Comparison of ENCODE assay signal across 12 cellular contexts in the genomic region with DNA sequence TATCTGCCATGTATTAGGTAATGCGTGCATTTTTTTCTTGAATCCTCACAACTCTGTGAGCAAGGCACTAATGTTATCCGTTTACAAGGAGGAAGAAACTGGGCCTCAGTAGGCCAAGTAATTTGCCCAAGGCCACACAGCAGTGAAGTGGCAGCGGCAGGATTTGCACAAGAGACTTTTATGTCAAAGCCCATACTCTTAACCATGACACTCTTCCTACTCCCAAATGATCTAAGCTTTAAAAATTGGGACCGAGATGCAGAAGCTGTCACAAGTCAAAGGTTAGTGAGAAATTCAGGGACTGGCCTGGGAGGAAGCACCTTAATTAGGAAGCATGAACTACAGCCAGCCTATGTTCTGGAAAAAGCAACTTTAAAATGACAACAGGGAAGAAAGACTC. TPM values are rescaled to one million over a fixed set of nuclear protein-coding genes. Genes with fewer than 3 reads are reported as not detected.
DNase-seq lines count a peak whose midpoint lies in the region; ATAC-seq and TF ChIP-seq lines count a peak whose summit lies in the region.
"Had no signal": no experiment of that assay in that cellular context is flagged by ENCODE, and none has a peak within 500 bp of the region (broad histone marks: within the 10 kb centered on the region; RNA-seq: fewer than 3 reads in every experiment).

No MANE protein-coding gene starts in this region.

- peaks cover 48% of the 10 kb centered on the region for H3K36me3 Mint-ChIP-seq in activated CD4-positive, alpha-beta T cell treated with anti-CD3 and anti-CD28 coated beads, Interleukin-2, amount 10 ng/mL, durations not matched to agents 7 days and 5 days (ENCODE audit: low read depth)
- H3K36me3 Mint-ChIP-seq in activated B cell treated with CpG ODN at 0.5 μM for 24 hours (ENCODE audit: low read depth): peaks cover 44% of the 10 kb centered on the region
- peaks cover 94% of the 10 kb centered on the region for H3K36me3 Mint-ChIP-seq in stimulated activated effector memory CD8-positive, alpha-beta T cell treated with anti-CD3 and anti-CD28 coated beads, Interleukin-12 subunit alpha, Interleukin-12 subunit beta, amount 100 ng/mL, for 72 hours

- POLR2A ChIA-PET in activated CD4-positive, alpha-beta T cell treated with anti-CD3 and anti-CD28 coated beads, Interleukin-2, amount 10 ng/mL, durations not matched to agents 7 days and 5 days (lab: Charles Lee): no interaction called here
- POLR2A ChIA-PET in activated B cell treated with CpG ODN at 0.5 μM for 24 hours (lab: Charles Lee): interaction anchor here (1.7 to 12.5 kb wide), 5 partner anchors 8 to 84 kb away, joined by 4 to 436 read pairs (median 21); a partner anchor contains a TSS

- intact Hi-C loops in activated B cell treated with CpG ODN at 0.5 μM for 24 hours (cut with micrococcal nuclease) (no loop called here), right lobe of liver (cut with DNase I) (no loop called here)

- DNase-seq in activated CD4-positive, alpha-beta T cell treated with anti-CD3 and anti-CD28 coated beads, Interleukin-2, amount 10 ng/mL, durations not matched to agents 7 days and 5 days: no peak
- no peak for DNase-seq in activated CD4-positive, alpha-beta T cell treated with anti-CD3 and anti-CD28 coated beads for 1 hour
- DNase-seq in activated B cell treated with CpG ODN at 0.5 μM for 24 hours (no peak), right lobe of liver (no peak), GOT3 (lab: John Stamatoyannopoulos, UW) (no peak), AG08396 (ENCODE audit: low spot score) (no peak)
- DNase-seq in stimulated activated effector memory CD8-positive, alpha-beta T cell treated with anti-CD3 and anti-CD28 coated beads, Interleukin-12 subunit alpha, Interleukin-12 subunit beta, amount 100 ng/mL, for 72 hours (ENCODE audit: low spot score in 2 of 2): no peak
- DNase-seq: activated CD8-positive, alpha-beta memory T cell treated with anti-CD3 and anti-CD28 coated beads, Interleukin-2, amount 50 U/mL, for 4 hours; NK-92 treated with Interleukin-12 subunit alpha and Interleukin-12 subunit beta, amount 100 ng/mL, for 24 hours had no signal

- no peak overlapping the region for H3K4me3 Mint-ChIP-seq in activated CD4-positive, alpha-beta T cell treated with anti-CD3 and anti-CD28 coated beads, Interleukin-2, amount 10 ng/mL, durations not matched to agents 7 days and 5 days
- H3K4me3 Mint-ChIP-seq in activated B cell treated with CpG ODN at 0.5 μM for 24 hours: no peak overlapping the region
- H3K4me3 Mint-ChIP-seq in stimulated activated effector memory CD8-positive, alpha-beta T cell treated with anti-CD3 and anti-CD28 coated beads, Interleukin-12 subunit alpha, Interleukin-12 subunit beta, amount 100 ng/mL, for 72 hours: peak overlapping the region; percentile 69
- H3K4me3 Mint-ChIP-seq: central memory CD8-positive, alpha-beta T cell had no signal

- no peaks in the 10 kb centered on the region for H3K9me3 Mint-ChIP-seq in activated CD4-positive, alpha-beta T cell treated with anti-CD3 and anti-CD28 coated beads, Interleukin-2, amount 10 ng/mL, durations not matched to agents 7 days and 5 days
- H3K9me3 Mint-ChIP-seq in activated B cell treated with CpG ODN at 0.5 μM for 24 hours: no peaks in the 10 kb centered on the region
- H3K9me3 Mint-ChIP-seq in stimulated activated effector memory CD8-positive, alpha-beta T cell treated with anti-CD3 and anti-CD28 coated beads, Interleukin-12 subunit alpha, Interleukin-12 subunit beta, amount 100 ng/mL, for 72 hours: no peaks in the 10 kb centered on the region
- H3K9me3 Mint-ChIP-seq: central memory CD8-positive, alpha-beta T cell had no signal

- H3K27ac ChIP-seq in right lobe of liver: peak overlapping the region in 2 of 3 donors; percentile 61 to 70

- CTCF ChIA-PET in activated CD4-positive, alpha-beta T cell treated with anti-CD3 and anti-CD28 coated beads, Interleukin-2, amount 10 ng/mL, durations not matched to agents 7 days and 5 days (lab: Charles Lee): interaction anchor here (0.6 to 1.6 kb wide), 5 partner anchors 29 to 109 kb away, joined by 3 to 5 read pairs (median 3); no protein-coding TSS in a partner anchor
- CTCF ChIA-PET in activated B cell treated with CpG ODN at 0.5 μM for 24 hours (lab: Charles Lee): interaction anchor here (0.8 to 1.4 kb wide), 3 partner anchors 22 to 170 kb away, joined by 3 to 4 read pairs (median 3); a partner anchor contains a TSS

- H3K4me3 ChIP-seq in right lobe of liver: no peak overlapping the region

- peaks cover 78% of the 10 kb centered on the region for H3K4me1 Mint-ChIP-seq in activated CD4-positive, alpha-beta T cell treated with anti-CD3 and anti-CD28 coated beads, Interleukin-2, amount 10 ng/mL, durations not matched to agents 7 days and 5 days
- peaks cover 92% of the 10 kb centered on the region for H3K4me1 Mint-ChIP-seq in activated B cell treated with CpG ODN at 0.5 μM for 24 hours
- H3K4me1 Mint-ChIP-seq in stimulated activated effector memory CD8-positive, alpha-beta T cell treated with anti-CD3 and anti-CD28 coated beads, Interleukin-12 subunit alpha, Interleukin-12 subunit beta, amount 100 ng/mL, for 72 hours: peaks cover 70% of the 10 kb centered on the region

- peak overlapping the region; percentile 68 for H3K27ac Mint-ChIP-seq in activated CD4-positive, alpha-beta T cell treated with anti-CD3 and anti-CD28 coated beads, Interleukin-2, amount 10 ng/mL, durations not matched to agents 7 days and 5 days
- H3K27ac Mint-ChIP-seq in activated B cell treated with CpG ODN at 0.5 μM for 24 hours: peak overlapping the region; percentile 86
- peak overlapping the region; percentile 95 for H3K27ac Mint-ChIP-seq in stimulated activated effector memory CD8-positive, alpha-beta T cell treated with anti-CD3 and anti-CD28 coated beads, Interleukin-12 subunit alpha, Interleukin-12 subunit beta, amount 100 ng/mL, for 72 hours

- 48% methylated on average over 3 of the region's 4 CpGs for WGBS in right lobe of liver (ENCODE audit: insufficient coverage, low coverage, low lambda C conversion rate, missing lambda C conversion rate)

- H3K4me1 ChIP-seq in right lobe of liver: peaks cover 0 to 68% (median 29%) of the 10 kb centered on the region in 4 donors

- no peaks in the 10 kb centered on the region for H3K36me3 ChIP-seq in right lobe of liver

- ATAC-seq in activated B cell treated with CpG ODN at 0.5 μM for 24 hours (ENCODE audit: low read depth): no peak
- ATAC-seq in right lobe of liver: no peak
- no peak for ATAC-seq in stimulated activated effector memory CD8-positive, alpha-beta T cell treated with anti-CD3 and anti-CD28 coated beads, Interleukin-12 subunit alpha, Interleukin-12 subunit beta, amount 100 ng/mL, for 72 hours
- no peak for ATAC-seq in HG02870 (IDR thresholded peaks at IDR 0.05; ENCODE audit: unreplicated experiment)

- no peak for TF ChIP-seq POLR2A in right lobe of liver (IDR thresholded peaks at IDR 0.05)

- no peaks in the 10 kb centered on the region for H3K27me3 Mint-ChIP-seq in activated CD4-positive, alpha-beta T cell treated with anti-CD3 and anti-CD28 coated beads, Interleukin-2, amount 10 ng/mL, durations not matched to agents 7 days and 5 days
- no peaks in the 10 kb centered on the region for H3K27me3 Mint-ChIP-seq in activated B cell treated with CpG ODN at 0.5 μM for 24 hours
- H3K27me3 Mint-ChIP-seq: central memory CD8-positive, alpha-beta T cell had no signal

- no peaks in the 10 kb centered on the region for H3K27me3 ChIP-seq in right lobe of liver

- no peaks in the 10 kb centered on the region for H3K9me3 ChIP-seq in right lobe of liver

- TF ChIP-seq CTCF in activated B cell treated with CpG ODN at 0.5 μM for 24 hours (IDR thresholded peaks at IDR 0.05): no peak
- no peak for TF ChIP-seq CTCF in right lobe of liver (IDR thresholded peaks at IDR 0.05)

RNA-seq across cellular contexts. Expression of a gene that starts 10.7 kb away (rescaled TPM):
- total RNA-seq in activated CD4-positive, alpha-beta T cell treated with anti-CD3 and anti-CD28 coated beads, Interleukin-2, amount 10 ng/mL, durations not matched to agents 7 days and 5 days: 10 to 100 TPM; 25.8 to 26.0 TPM
- total RNA-seq in activated B cell treated with CpG ODN at 0.5 μM for 24 hours: 81.2 and 88.6 TPM in 2 replicates
- total RNA-seq in right lobe of liver: 1 to 10 TPM; 4.8 to 7.8 (median 6.3) TPM

RNA-seq across cellular contexts. Expression of a gene that starts 44.2 kb away (rescaled TPM):
- total RNA-seq in activated CD4-positive, alpha-beta T cell treated with anti-CD3 and anti-CD28 coated beads, Interleukin-2, amount 10 ng/mL, durations not matched to agents 7 days and 5 days: under 1 TPM; 0.27 to 0.67 TPM
- total RNA-seq in activated B cell treated with CpG ODN at 0.5 μM for 24 hours (0.27 and 0.39 TPM in 2 replicates), right lobe of liver (not detected)
- total RNA-seq: pulmonary artery endothelial cell had no signal
